ENCODE assay signal across 33 cellular contexts in the genomic region with DNA sequence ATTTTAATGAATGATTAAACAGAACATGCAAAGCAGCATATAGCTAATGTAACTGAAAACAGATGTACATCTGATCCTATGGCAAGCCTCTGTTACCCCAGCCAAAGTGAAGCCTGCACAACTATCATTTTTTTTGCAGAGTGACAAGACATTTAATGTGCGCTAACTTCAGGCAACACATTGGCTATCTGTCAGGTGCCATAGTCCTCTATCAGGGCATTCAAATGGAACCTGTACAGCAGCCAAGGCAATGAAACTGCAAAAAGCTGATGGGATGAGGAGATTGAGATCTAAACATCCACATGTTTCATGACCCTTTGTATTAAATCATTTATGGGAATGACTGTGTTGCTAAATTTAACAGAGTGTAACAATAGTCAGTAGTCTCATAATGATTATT.
"Had no signal": no experiment of that assay in that cellular context is flagged by ENCODE, and none has a peak within 500 bp of the region (broad histone marks: within the 10 kb centered on the region; RNA-seq: fewer than 3 reads in every experiment).

No MANE protein-coding gene starts in this region.

- H3K27me3 ChIP-seq: Peyer's patch, SJSA1 had no signal

- ATAC-seq: activated naive CD4-positive, alpha-beta T cell treated with anti-CD3 and anti-CD28 coated beads, Interleukin-2, amount 50 U/mL, for 72 hours; activated T-cell treated with anti-CD3 and anti-CD28 coated beads, Interleukin-2, amount 50 U/mL, for 4 hours had no signal

- H3K27ac ChIP-seq: KMS-11, Peyer's patch, SJSA1, VCaP had no signal

- DNase-seq: activated B cell treated with CpG ODN at 0.5 μM for 24 hours; activated CD4-positive, alpha-beta memory T cell treated with anti-CD3 and anti-CD28 coated beads for 36 hours; activated CD4-positive, alpha-beta T cell treated with anti-CD3 and anti-CD28 coated beads for 4 hours; activated CD4-positive, alpha-beta T cell treated with anti-CD3 and anti-CD28 coated beads, Interleukin-2, amount 50 U/mL, for 1 hour; activated CD4-positive, CD25-positive, alpha-beta regulatory T cell treated with anti-CD3 and anti-CD28 coated beads, Interleukin-2, amount 50 U/mL, for 72 hours; activated CD8-positive, alpha-beta memory T cell treated with anti-CD3 and anti-CD28 coated beads, Interleukin-2, amount 50 U/mL, for 4 hours; activated gamma-delta T cell treated with Interleukin-2 at 50 U/mL for 16 hours; activated naive CD4-positive, alpha-beta T cell treated with anti-CD3 and anti-CD28 coated beads for 36 hours; activated T-cell treated with anti-CD3 and anti-CD28 coated beads for 4 hours; activated T-cell treated with anti-CD3 and anti-CD28 coated beads, Interleukin-2, amount 50 U/mL, for 4 hours; anterior cingulate cortex; caudate nucleus; MM.1S; MV-4-11; NCI-H1092; NCI-H1436 treated with DMSO at 0.1 percent for 48 hours; NCI-H187; NCI-H2029 treated with DMSO at 0.1 percent for 48 hours; NCI-H2107; NCI-H2171; NCI-H446; NCI-H510A treated with DMSO at 0.1 percent for 48 hours; Peyer's patch; RPMI8226; SHP77 treated with DMSO at 0.1 percent for 48 hours; SW 1271; T-helper 1 cell; T-helper 2 cell; T-helper 9 cell had no signal

- H3K36me3 ChIP-seq: Peyer's patch, SJSA1 had no signal

- H3K4me3 ChIP-seq: Peyer's patch, SJSA1 had no signal

- H3K4me1 ChIP-seq: Peyer's patch, SJSA1 had no signal

- H3K9ac ChIP-seq: KMS-11 had no signal
